Comparison of ENCODE assay signal across 21 cellular contexts in the genomic region with DNA sequence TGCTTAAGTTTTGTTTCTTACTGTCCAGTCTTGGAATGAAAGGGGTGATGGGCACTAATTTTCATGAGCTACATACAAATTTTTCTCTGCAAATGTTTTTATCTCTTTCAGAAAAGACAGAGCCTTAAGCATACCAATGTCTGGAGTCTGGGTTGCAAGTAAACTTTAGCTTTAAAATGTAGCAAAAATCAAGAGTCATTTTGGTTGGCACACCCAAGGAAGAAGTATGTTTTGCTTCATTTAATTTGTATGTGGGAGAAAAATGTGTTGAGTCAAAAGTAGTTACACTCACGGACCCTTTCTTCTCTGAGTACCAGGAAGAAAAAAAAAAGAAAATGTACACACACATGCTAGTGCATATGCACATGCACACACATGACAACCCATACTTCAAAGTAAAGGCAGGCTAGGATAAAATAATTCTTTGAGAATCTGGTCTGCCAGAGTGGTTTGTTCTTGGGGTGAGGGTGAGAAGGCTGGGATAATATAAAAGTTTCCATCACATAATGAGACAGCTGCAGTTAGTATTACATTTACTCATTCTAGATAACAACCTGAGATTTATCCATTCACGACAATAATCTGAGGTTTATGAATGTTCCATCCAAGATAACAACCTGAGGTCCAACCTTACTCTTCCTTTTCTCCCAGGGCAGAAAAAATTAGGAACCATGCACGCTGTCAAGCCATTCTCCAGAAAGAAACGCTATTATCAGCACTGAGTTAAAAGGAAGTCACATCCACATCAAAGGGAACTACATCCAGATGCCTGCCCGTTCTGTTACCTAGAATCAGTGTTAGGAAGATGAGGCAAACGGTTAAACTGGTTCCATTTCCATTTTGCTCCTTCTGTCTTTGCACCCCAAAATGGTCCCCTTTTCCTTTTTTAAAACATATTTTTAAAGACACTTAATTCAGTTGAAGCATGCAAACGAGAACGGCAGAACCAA. TPM values are rescaled to one million over a fixed set of nuclear protein-coding genes. Genes with fewer than 3 reads are reported as not detected.
A peak's percentile ranks its signal among the peaks of the same experiment; 100 is the strongest.
DNase-seq lines count a peak whose midpoint lies in the region; ATAC-seq and TF ChIP-seq lines count a peak whose summit lies in the region.
"Had no signal": no experiment of that assay in that cellular context is flagged by ENCODE, and none has a peak within 500 bp of the region (broad histone marks: within the 10 kb centered on the region; RNA-seq: fewer than 3 reads in every experiment).

No MANE protein-coding gene starts in this region.

- H3K27ac Mint-ChIP-seq in activated CD4-positive, alpha-beta T cell treated with anti-CD3 and anti-CD28 coated beads for 36 hours, result no peak overlapping the region
- no peak overlapping the region for H3K27ac Mint-ChIP-seq in CD8-positive, alpha-beta T cell
- H3K27ac Mint-ChIP-seq in activated CD8-positive, alpha-beta T cell treated with anti-CD3 and anti-CD28 coated beads for 36 hours, result no peak overlapping the region
- H3K27ac Mint-ChIP-seq: GM23338 had no signal

- H3K9me3 Mint-ChIP-seq in activated CD4-positive, alpha-beta T cell treated with anti-CD3 and anti-CD28 coated beads for 36 hours (ENCODE audit: low read depth), result no peaks in the 10 kb centered on the region
- H3K9me3 Mint-ChIP-seq in CD8-positive, alpha-beta T cell, result no peaks in the 10 kb centered on the region
- H3K9me3 Mint-ChIP-seq in activated CD8-positive, alpha-beta T cell treated with anti-CD3 and anti-CD28 coated beads for 36 hours, result no peaks in the 10 kb centered on the region
- H3K9me3 Mint-ChIP-seq: central memory CD8-positive, alpha-beta T cell; GM23338 had no signal

- H3K9me3 ChIP-seq in CD8-positive, alpha-beta T cell (ENCODE audit: low read length), result no peaks in the 10 kb centered on the region
- no peaks in the 10 kb centered on the region for H3K9me3 ChIP-seq in SK-N-SH
- H3K9me3 ChIP-seq: lower lobe of right lung, vagina had no signal

- no peak for DNase-seq in activated CD4-positive, alpha-beta T cell treated with anti-CD3 and anti-CD28 coated beads for 36 hours
- no peak for DNase-seq in activated CD4-positive, alpha-beta T cell treated with anti-CD3 and anti-CD28 coated beads for 4 hours
- DNase-seq in CD8-positive, alpha-beta T cell, result no peak
- no peak for DNase-seq in activated CD8-positive, alpha-beta T cell treated with anti-CD3 and anti-CD28 coated beads for 36 hours
- peak; percentile 39 for DNase-seq in fibroblast of the aortic adventitia (ENCODE audit: low read depth)
- DNase-seq in SK-N-SH, result no peak
- no peak for DNase-seq in stimulated activated CD4-positive, alpha-beta T cell treated with anti-CD3 and anti-CD28 coated beads, Interleukin-12 subunit alpha, Interleukin-12 subunit beta, amount 100 ng/mL, for 4 hours
- DNase-seq: 8988T, foreskin keratinocyte, KG1, lower lobe of right lung, NCI-H187, NCI-H774, OCI-M1, Right ventricle myocardium superior, substantia nigra had no signal

- no peaks in the 10 kb centered on the region for H3K36me3 Mint-ChIP-seq in activated CD4-positive, alpha-beta T cell treated with anti-CD3 and anti-CD28 coated beads for 36 hours (ENCODE audit: low read depth)
- H3K36me3 Mint-ChIP-seq in CD8-positive, alpha-beta T cell, result no peaks in the 10 kb centered on the region
- no peaks in the 10 kb centered on the region for H3K36me3 Mint-ChIP-seq in activated CD8-positive, alpha-beta T cell treated with anti-CD3 and anti-CD28 coated beads for 36 hours (ENCODE audit: low read depth)

- H3K4me1 Mint-ChIP-seq in activated CD4-positive, alpha-beta T cell treated with anti-CD3 and anti-CD28 coated beads for 36 hours, result peaks cover 43% of the 10 kb centered on the region
- H3K4me1 Mint-ChIP-seq in CD8-positive, alpha-beta T cell (ENCODE audit: low read depth), result peaks cover 50% of the 10 kb centered on the region
- peaks cover 55% of the 10 kb centered on the region for H3K4me1 Mint-ChIP-seq in activated CD8-positive, alpha-beta T cell treated with anti-CD3 and anti-CD28 coated beads for 36 hours (ENCODE audit: low read depth)

- H3K36me3 ChIP-seq in CD8-positive, alpha-beta T cell (ENCODE audit: insufficient read depth, low read length), result no peaks in the 10 kb centered on the region
- H3K36me3 ChIP-seq in SK-N-SH (replicated peaks in 1 of 2; ENCODE audit: control insufficient read depth in 1 of 2, insufficient read depth in 2 of 2, low read length in 1 of 2), result peaks cover 0 to 25% of the 10 kb centered on the region in 2 experiments
- H3K36me3 ChIP-seq: lower lobe of right lung, vagina had no signal

- H3F3A ChIP-seq in SK-N-SH (replicated peaks; ENCODE audit: insufficient read depth), result peaks cover 24% of the 10 kb centered on the region

- no peaks in the 10 kb centered on the region for H3K27me3 Mint-ChIP-seq in activated CD4-positive, alpha-beta T cell treated with anti-CD3 and anti-CD28 coated beads for 36 hours
- no peaks in the 10 kb centered on the region for H3K27me3 Mint-ChIP-seq in CD8-positive, alpha-beta T cell (ENCODE audit: low read depth)
- H3K27me3 Mint-ChIP-seq in activated CD8-positive, alpha-beta T cell treated with anti-CD3 and anti-CD28 coated beads for 36 hours, result no peaks in the 10 kb centered on the region
- H3K27me3 Mint-ChIP-seq: central memory CD8-positive, alpha-beta T cell had no signal

- H3K4me3 Mint-ChIP-seq in activated CD4-positive, alpha-beta T cell treated with anti-CD3 and anti-CD28 coated beads for 36 hours, result peak overlapping the region; percentile 23
- peak overlapping the region; percentile 4 for H3K4me3 Mint-ChIP-seq in CD8-positive, alpha-beta T cell
- H3K4me3 Mint-ChIP-seq in activated CD8-positive, alpha-beta T cell treated with anti-CD3 and anti-CD28 coated beads for 36 hours, result peak overlapping the region; percentile 52
- H3K4me3 Mint-ChIP-seq: central memory CD8-positive, alpha-beta T cell; GM23338 had no signal

- no peak overlapping the region for H3K4me3 ChIP-seq in CD8-positive, alpha-beta T cell (ENCODE audit: low read depth, low read length)
- H3K4me3 ChIP-seq in fibroblast of the aortic adventitia (ENCODE audit: low read depth, low read length) (no peak overlapping the region), SK-N-SH (ENCODE audit: low read depth in 2 of 2, low read length in 1 of 2) (no peak overlapping the region)
- H3K4me3 ChIP-seq: GM23338, hepatocyte, lower lobe of right lung, vagina had no signal

- H3K27me3 ChIP-seq in CD8-positive, alpha-beta T cell (ENCODE audit: insufficient read depth, low read length), result no peaks in the 10 kb centered on the region
- H3K27me3 ChIP-seq in SK-N-SH (ENCODE audit: insufficient read depth), result no peaks in the 10 kb centered on the region
- H3K27me3 ChIP-seq: foreskin keratinocyte, hepatocyte, vagina had no signal

- no peak overlapping the region for H3K9ac ChIP-seq in SK-N-SH

- H3K9me2 ChIP-seq in SK-N-SH, result no peaks in the 10 kb centered on the region

- intact Hi-C loops in activated CD4-positive, alpha-beta T cell treated with anti-CD3 and anti-CD28 coated beads for 36 hours (cut with DNase I, micrococcal nuclease), result no loop called here
- intact Hi-C loops in CD8-positive, alpha-beta T cell (cut with DNase I, micrococcal nuclease), result loop anchor here in 1 of 2 experiments (5.0 kb wide), 1 partner anchor 59 kb away; no protein-coding TSS in a partner anchor
- intact Hi-C loops in activated CD8-positive, alpha-beta T cell treated with anti-CD3 and anti-CD28 coated beads for 36 hours (cut with micrococcal nuclease), result loop anchor here (10.0 kb wide), 1 partner anchor 77 kb away; no protein-coding TSS in a partner anchor

- no peak for TF ChIP-seq CTCF in CD8-positive, alpha-beta T cell (IDR thresholded peaks at IDR 0.05)
- TF ChIP-seq CTCF in activated CD8-positive, alpha-beta T cell treated with anti-CD3 and anti-CD28 coated beads for 36 hours (IDR thresholded peaks at IDR 0.05), result no peak
- TF ChIP-seq CTCF in fibroblast of the aortic adventitia (IDR thresholded peaks at IDR 0.05; ENCODE audit: insufficient read depth, low read length) (no peak), SK-N-SH (IDR thresholded peaks at IDR 0.05) (no peak)

- CTCF ChIA-PET in activated CD4-positive, alpha-beta T cell treated with anti-CD3 and anti-CD28 coated beads for 36 hours (lab: Charles Lee), result interaction anchor here (1.8 kb wide), 1 partner anchor 8 kb away, joined by 7 read pairs; no protein-coding TSS in a partner anchor
- CTCF ChIA-PET in CD8-positive, alpha-beta T cell (lab: Charles Lee), result no interaction called here
- CTCF ChIA-PET in activated CD8-positive, alpha-beta T cell treated with anti-CD3 and anti-CD28 coated beads for 36 hours (lab: Charles Lee), result interaction anchor here (0.6 kb wide), 1 partner anchor 160 kb away, joined by 3 read pairs; no protein-coding TSS in a partner anchor
- CTCF ChIA-PET in SK-N-SH (lab: Yijun Ruan, JAX), result interaction anchor here (0.7 kb wide), 1 partner anchor 39 kb away, joined by 3 read pairs; no protein-coding TSS in a partner anchor

- H3K27ac ChIP-seq in CD8-positive, alpha-beta T cell (ENCODE audit: low read depth, low read length), result no peak overlapping the region
- 0 out of 4 replicates have a peak overlapping the region, but pooled peaks of 1 of the 2 experiments have one; percentile 2 for H3K27ac ChIP-seq in SK-N-SH (ENCODE audit: low read depth in 2 of 2, low read length in 1 of 2)
- H3K27ac ChIP-seq: foreskin keratinocyte, hepatocyte, lower lobe of right lung, vagina had no signal

- H3K4me2 ChIP-seq in SK-N-SH, result no peak overlapping the region
- H3K4me2 ChIP-seq: GM23338, hepatocyte had no signal

- no peak for TF ChIP-seq EP300 in SK-N-SH (IDR thresholded peaks at IDR 0.05; ENCODE audit: borderline replicate concordance in 1 of 2, low read depth in 1 of 2, low read length in 1 of 2)

- H3K4me1 ChIP-seq in CD8-positive, alpha-beta T cell (ENCODE audit: insufficient read depth, low read length), result peaks cover 12% of the 10 kb centered on the region
- H3K4me1 ChIP-seq in SK-N-SH (ENCODE audit: control insufficient read depth in 1 of 2, insufficient read depth in 2 of 2, low read depth in 1 of 2, low read length in 1 of 2), result peaks cover 0 to 34% of the 10 kb centered on the region in 2 experiments; a peak in 2 of 4 replicates
- H3K4me1 ChIP-seq: foreskin keratinocyte had no signal

- 92% methylated on average over 8 of the region's 8 CpGs for WGBS in SK-N-SH (ENCODE audit: low lambda C conversion rate)

- peaks cover 90% of the 10 kb centered on the region for H3K79me2 ChIP-seq in SK-N-SH (ENCODE audit: insufficient read depth)
- H3K79me2 ChIP-seq: hepatocyte had no signal

- POLR2A ChIA-PET in activated CD4-positive, alpha-beta T cell treated with anti-CD3 and anti-CD28 coated beads for 36 hours (lab: Charles Lee), result no interaction called here
- POLR2A ChIA-PET in CD8-positive, alpha-beta T cell (lab: Charles Lee), result interaction anchor here (1.0 kb wide), 1 partner anchor 57 kb away, joined by 3 read pairs; no protein-coding TSS in a partner anchor
- POLR2A ChIA-PET in activated CD8-positive, alpha-beta T cell treated with anti-CD3 and anti-CD28 coated beads for 36 hours (lab: Charles Lee), result interaction anchor here (1.1 kb wide), 1 partner anchor 9 kb away, joined by 6 read pairs; a partner anchor contains a TSS
- POLR2A ChIA-PET in SK-N-SH (lab: Yijun Ruan, JAX), result no interaction called here

- ATAC-seq in activated CD4-positive, alpha-beta T cell treated with anti-CD3 and anti-CD28 coated beads for 36 hours, result peak; percentile 63
- ATAC-seq in CD8-positive, alpha-beta T cell, result peak; percentile 51
- ATAC-seq in activated CD8-positive, alpha-beta T cell treated with anti-CD3 and anti-CD28 coated beads for 36 hours, result peak; percentile 70
- no peak for ATAC-seq in GM19467 (IDR thresholded peaks at IDR 0.05; ENCODE audit: unreplicated experiment)
- ATAC-seq: foreskin keratinocyte, GM23338, lower lobe of right lung had no signal

- H4K20me1 ChIP-seq in SK-N-SH (ENCODE audit: insufficient read depth), result no peaks in the 10 kb centered on the region

- no peak overlapping the region for H2AFZ ChIP-seq in SK-N-SH (ENCODE audit: low read depth)
- H2AFZ ChIP-seq: GM23338, hepatocyte had no signal

- no peak for TF ChIP-seq RAD21 in SK-N-SH (IDR thresholded peaks at IDR 0.05; ENCODE audit: low read length)

RNA-seq across cellular contexts. Expression of a gene that starts 9.3 kb away (rescaled TPM):
- 1 to 10 TPM; 6.8 to 7.1 TPM for total RNA-seq in activated CD4-positive, alpha-beta T cell treated with anti-CD3 and anti-CD28 coated beads for 36 hours
- 10 to 100 TPM; 24.2 to 24.9 TPM for total RNA-seq in CD8-positive, alpha-beta T cell
- 10 to 100 TPM; 10.7 to 10.8 TPM for total RNA-seq in activated CD8-positive, alpha-beta T cell treated with anti-CD3 and anti-CD28 coated beads for 36 hours
- total RNA-seq in fibroblast of the aortic adventitia (ENCODE audit: low replicate concordance), result 81.9 and 183 TPM in 2 replicates
- 23.0 and 24.5 TPM in 2 replicates for polyA plus RNA-seq in SK-N-SH (2012; rRNA removed)
- polyA plus RNA-seq in SK-N-SH (2012; cell fraction: cytosol; rRNA removed), result 29.4 and 31.2 TPM in 2 replicates
- 13.7 and 26.9 TPM in 2 replicates for polyA plus RNA-seq in SK-N-SH (2012; cell fraction: nucleus; rRNA removed)

Comparison
In these comparisons a context has a peak if more than half of its experiments do, and no peak if none do; other contexts are left out.
1. POLR2A ChIA-PET loops: an anchor here in CD8-positive, alpha-beta T cell (1.0 kb wide) and activated CD8-positive, alpha-beta T cell treated with anti-CD3 and anti-CD28 coated beads for 36 hours (1.1 kb wide); none called in activated CD4-positive, alpha-beta T cell treated with anti-CD3 and anti-CD28 coated beads for 36 hours and SK-N-SH.